In the genomic region with DNA sequence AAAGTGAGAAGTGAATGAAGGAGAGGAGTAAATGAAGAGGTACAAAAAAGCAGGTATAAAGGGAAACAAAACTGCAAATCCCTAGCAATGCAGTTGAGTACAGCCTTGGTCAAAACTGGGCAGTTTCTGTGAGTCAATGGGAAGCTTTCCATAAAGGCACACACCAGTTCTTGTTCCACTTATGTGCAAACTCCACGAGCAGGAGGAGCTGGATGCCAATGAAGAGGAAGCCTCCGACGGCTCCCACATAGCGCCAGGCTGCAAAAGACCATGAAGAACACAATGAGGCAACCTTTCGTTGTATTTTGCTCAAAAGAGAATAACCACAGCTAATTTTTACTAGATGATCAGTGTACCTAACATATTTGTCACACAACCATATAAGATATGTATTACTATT, we compare ENCODE assay signal across 1 cellular context.
TF ChIP-seq lines count a peak whose summit lies in the region.

No MANE protein-coding gene starts in this region.

TF ChIP-seq in WTC11, 78 proteins besides CTCF, POLR2A, EP300 and RAD21:
- TF ChIP-seq ATF3 (CRISPR knock-in tag; conservative IDR thresholded peaks at IDR 0.05) (no peak), GTF2I (CRISPR knock-in tag; conservative IDR thresholded peaks at IDR 0.05) (no peak), NFE2L1 (CRISPR knock-in tag; IDR thresholded peaks at IDR 0.05) (no peak), JUN (CRISPR knock-in tag; IDR thresholded peaks at IDR 0.05) (no peak), ELF4 (CRISPR knock-in tag; IDR thresholded peaks at IDR 0.05; ENCODE audit: low read depth) (no peak), SOX15 (CRISPR knock-in tag; IDR thresholded peaks at IDR 0.05) (no peak), TEAD1 (CRISPR knock-in tag; IDR thresholded peaks at IDR 0.05) (no peak), ZNF396 (CRISPR knock-in tag; IDR thresholded peaks at IDR 0.05; ENCODE audit: borderline replicate concordance) (no peak), E2F1 (CRISPR knock-in tag; IDR thresholded peaks at IDR 0.05) (no peak), ZNF416 (CRISPR knock-in tag; IDR thresholded peaks at IDR 0.05) (no peak), MXD4 (CRISPR knock-in tag; IDR thresholded peaks at IDR 0.05; ENCODE audit: borderline replicate concordance) (no peak), ZMAT4 (CRISPR knock-in tag; IDR thresholded peaks at IDR 0.05) (no peak), PREB (CRISPR knock-in tag; IDR thresholded peaks at IDR 0.05; ENCODE audit: borderline replicate concordance) (no peak), ZNF121 (CRISPR knock-in tag; IDR thresholded peaks at IDR 0.05) (no peak)
- TF ChIP-seq, protein P1, sequence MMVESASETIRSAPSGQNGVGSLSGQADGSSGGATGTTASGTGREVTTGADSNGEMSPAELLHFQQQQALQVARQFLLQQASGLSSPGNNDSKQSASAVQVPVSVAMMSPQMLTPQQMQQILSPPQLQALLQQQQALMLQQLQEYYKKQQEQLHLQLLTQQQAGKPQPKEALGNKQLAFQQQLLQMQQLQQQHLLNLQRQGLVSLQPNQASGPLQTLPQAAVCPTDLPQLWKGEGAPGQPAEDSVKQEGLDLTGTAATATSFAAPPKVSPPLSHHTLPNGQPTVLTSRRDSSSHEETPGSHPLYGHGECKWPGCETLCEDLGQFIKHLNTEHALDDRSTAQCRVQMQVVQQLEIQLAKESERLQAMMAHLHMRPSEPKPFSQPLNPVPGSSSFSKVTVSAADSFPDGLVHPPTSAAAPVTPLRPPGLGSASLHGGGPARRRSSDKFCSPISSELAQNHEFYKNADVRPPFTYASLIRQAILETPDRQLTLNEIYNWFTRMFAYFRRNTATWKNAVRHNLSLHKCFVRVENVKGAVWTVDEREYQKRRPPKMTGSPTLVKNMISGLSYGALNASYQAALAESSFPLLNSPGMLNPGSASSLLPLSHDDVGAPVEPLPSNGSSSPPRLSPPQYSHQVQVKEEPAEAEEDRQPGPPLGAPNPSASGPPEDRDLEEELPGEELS (CRISPR knock-in tag; IDR thresholded peaks at IDR 0.05) = no peak
- TF ChIP-seq, protein P2, sequence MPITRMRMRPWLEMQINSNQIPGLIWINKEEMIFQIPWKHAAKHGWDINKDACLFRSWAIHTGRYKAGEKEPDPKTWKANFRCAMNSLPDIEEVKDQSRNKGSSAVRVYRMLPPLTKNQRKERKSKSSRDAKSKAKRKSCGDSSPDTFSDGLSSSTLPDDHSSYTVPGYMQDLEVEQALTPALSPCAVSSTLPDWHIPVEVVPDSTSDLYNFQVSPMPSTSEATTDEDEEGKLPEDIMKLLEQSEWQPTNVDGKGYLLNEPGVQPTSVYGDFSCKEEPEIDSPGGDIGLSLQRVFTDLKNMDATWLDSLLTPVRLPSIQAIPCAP (CRISPR knock-in tag; IDR thresholded peaks at IDR 0.05) = no peak
